In the genomic region with DNA sequence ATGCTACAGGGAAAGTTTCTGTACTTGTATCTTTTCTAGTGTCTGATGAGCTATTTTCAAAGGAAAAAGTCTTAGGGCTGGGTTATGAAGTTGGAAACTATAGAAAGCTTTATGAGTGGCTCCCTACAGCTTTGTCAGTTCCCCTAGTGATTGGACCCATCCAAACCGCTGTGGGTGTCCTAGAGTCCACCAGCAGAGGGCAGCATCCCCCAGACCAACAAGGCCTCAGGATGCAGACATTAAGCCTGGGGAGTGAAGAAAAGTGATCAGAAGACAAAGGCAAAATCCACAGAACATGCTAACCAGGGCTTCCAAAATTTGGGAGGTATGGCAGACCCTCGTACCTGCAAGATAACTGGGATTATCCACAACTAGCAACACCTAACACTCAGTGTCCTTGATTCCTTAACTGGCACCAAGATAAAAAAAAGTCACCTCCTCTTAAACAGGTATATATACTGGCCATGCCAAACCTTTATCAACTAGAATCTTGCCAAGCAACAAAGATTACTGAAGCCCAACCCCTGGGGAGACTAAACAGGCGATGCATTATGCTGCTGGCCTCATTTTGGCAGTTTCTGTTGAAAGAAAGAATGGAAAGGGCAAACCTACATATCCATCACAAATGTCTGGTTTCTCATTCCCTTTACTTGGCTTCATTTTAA, we compare ENCODE assay signal across 8 cellular contexts.
DNase-seq lines count a peak whose midpoint lies in the region; ATAC-seq and TF ChIP-seq lines count a peak whose summit lies in the region.

No MANE protein-coding gene starts in this region.

- no peaks in the 10 kb centered on the region for H3K4me1 ChIP-seq in CD4-positive, alpha-beta memory T cell (ENCODE audit: insufficient read depth, low read length)
- H3K4me1 ChIP-seq in liver (ENCODE audit: control insufficient read depth in 4 of 4, insufficient read depth in 4 of 4, low read length in 3 of 4): peaks cover 0 to 9% (median 5%) of the 10 kb centered on the region in 4 donors

- TF ChIP-seq RAD21 in liver (IDR thresholded peaks at IDR 0.05): peak; percentile 97 to 98

- H3K9ac ChIP-seq in liver (ENCODE audit: low read depth in 1 of 2, low read length in 2 of 2): no peak overlapping the region

- H3K9me3 ChIP-seq in CD4-positive, alpha-beta memory T cell (ENCODE audit: control insufficient read depth in 1 of 2, low read length in 2 of 2): no peaks in the 10 kb centered on the region
- H3K9me3 ChIP-seq in liver (ENCODE audit: control insufficient read depth in 4 of 4, low read length in 3 of 4): no peaks in the 10 kb centered on the region

- peaks cover 4 to 13% of the 10 kb centered on the region in 2 donors for H3K27me3 Mint-ChIP-seq in CD4-positive, alpha-beta memory T cell
- H3K27me3 Mint-ChIP-seq in activated CD4-positive, alpha-beta T cell treated with anti-CD3 and anti-CD28 coated beads, Interleukin-2, amount 10 ng/mL, durations not matched to agents 24 days and 14 days: peaks cover 9% of the 10 kb centered on the region

- intact Hi-C loops in CD4-positive, alpha-beta memory T cell (cut with micrococcal nuclease): loop anchor here (1.0 to 5.0 kb wide), 3 partner anchors 95 to 755 kb away; a partner anchor contains a TSS
- intact Hi-C loops in activated CD4-positive, alpha-beta T cell treated with anti-CD3 and anti-CD28 coated beads, Interleukin-2, amount 10 ng/mL, durations not matched to agents 24 days and 14 days (cut with micrococcal nuclease): loop anchor here (1.0 to 2.0 kb wide), 2 partner anchors 95 to 147 kb away; no protein-coding TSS in a partner anchor

- no peak overlapping the region for H3K4me3 ChIP-seq in CD4-positive, alpha-beta memory T cell (ENCODE audit: low read length in 2 of 2)
- no peak overlapping the region for H3K4me3 ChIP-seq in liver (ENCODE audit: low read depth in 1 of 3, low read length in 3 of 3)

- CTCF ChIA-PET in CD4-positive, alpha-beta memory T cell (lab: Charles Lee; ENCODE audit: partially characterized antibody): interaction anchor here (0.5 to 3.3 kb wide), 19 partner anchors 9 to 758 kb away, joined by 3 to 34 read pairs (median 4); no protein-coding TSS in a partner anchor

- TF ChIP-seq CTCF in liver (IDR thresholded peaks at IDR 0.05; ENCODE audit: low read depth, low read length, missing input control): peak; percentile 94

- no peaks in the 10 kb centered on the region for H3K36me3 Mint-ChIP-seq in CD4-positive, alpha-beta memory T cell
- H3K36me3 Mint-ChIP-seq in activated CD4-positive, alpha-beta T cell treated with anti-CD3 and anti-CD28 coated beads, Interleukin-2, amount 10 ng/mL, durations not matched to agents 24 days and 14 days (ENCODE audit: low read depth): no peaks in the 10 kb centered on the region

- no peaks in the 10 kb centered on the region for H3K36me3 ChIP-seq in CD4-positive, alpha-beta memory T cell (ENCODE audit: insufficient read depth, low read length)
- no peaks in the 10 kb centered on the region for H3K36me3 ChIP-seq in liver (ENCODE audit: control insufficient read depth in 4 of 4, insufficient read depth in 3 of 4, low read depth in 1 of 4, low read length in 3 of 4)

- no peaks in the 10 kb centered on the region for H3K27me3 ChIP-seq in CD4-positive, alpha-beta memory T cell (ENCODE audit: insufficient read depth, low read length)
- no peaks in the 10 kb centered on the region for H3K27me3 ChIP-seq in liver (ENCODE audit: control insufficient read depth in 4 of 4, insufficient read depth in 4 of 4, low read length in 3 of 4)

- DNase-seq in CD4-positive, alpha-beta memory T cell: peak; percentile 34 to 52 (median 43)
- DNase-seq in HCEC 1CT (peak; percentile 65), NCI-H345 treated with DMSO at 0.1 percent for 48 hours (lab: John Stamatoyannopoulos, UW; ENCODE audit: unreplicated experiment) (peak; percentile 14), dedifferentiated amniotic fluid mesenchymal stem cell (ENCODE audit: extremely low spot score) (peak; percentile 80)
- peak; percentile 91 for DNase-seq in activated CD4-positive, alpha-beta T cell treated with anti-CD3 and anti-CD28 coated beads, Interleukin-2, amount 10 ng/mL, durations not matched to agents 24 days and 14 days
- DNase-seq in stimulated activated CD4-positive, alpha-beta T cell treated with anti-CD3 and anti-CD28 coated beads, TNF-alpha, amount 100 ng/mL, for 4 hours (ENCODE audit: low read depth in 3 of 3): peak; percentile 40 to 49 (median 43)

- H3K4me1 Mint-ChIP-seq in CD4-positive, alpha-beta memory T cell: no peaks in the 10 kb centered on the region
- no peaks in the 10 kb centered on the region for H3K4me1 Mint-ChIP-seq in activated CD4-positive, alpha-beta T cell treated with anti-CD3 and anti-CD28 coated beads, Interleukin-2, amount 10 ng/mL, durations not matched to agents 24 days and 14 days

- WGBS in liver: 32% methylated on average over 3 of the region's 3 CpGs

- POLR2A ChIA-PET in CD4-positive, alpha-beta memory T cell (lab: Charles Lee; ENCODE audit: partially characterized antibody): no interaction called here

- no peak for ATAC-seq in GM19023 (IDR thresholded peaks at IDR 0.05; ENCODE audit: unreplicated experiment)

- no peak overlapping the region for H3K27ac ChIP-seq in CD4-positive, alpha-beta memory T cell (ENCODE audit: low read depth, low read length)
- no peak overlapping the region for H3K27ac ChIP-seq in liver (ENCODE audit: low read depth in 1 of 2, low read length in 2 of 2)

- H3K9me3 Mint-ChIP-seq in CD4-positive, alpha-beta memory T cell: no peaks in the 10 kb centered on the region
- H3K9me3 Mint-ChIP-seq in activated CD4-positive, alpha-beta T cell treated with anti-CD3 and anti-CD28 coated beads, Interleukin-2, amount 10 ng/mL, durations not matched to agents 24 days and 14 days: no peaks in the 10 kb centered on the region

- H3K27ac Mint-ChIP-seq in CD4-positive, alpha-beta memory T cell: no peak overlapping the region
- no peak overlapping the region for H3K27ac Mint-ChIP-seq in activated CD4-positive, alpha-beta T cell treated with anti-CD3 and anti-CD28 coated beads, Interleukin-2, amount 10 ng/mL, durations not matched to agents 24 days and 14 days

- H3K4me3 Mint-ChIP-seq in CD4-positive, alpha-beta memory T cell: no peak overlapping the region
- no peak overlapping the region for H3K4me3 Mint-ChIP-seq in activated CD4-positive, alpha-beta T cell treated with anti-CD3 and anti-CD28 coated beads, Interleukin-2, amount 10 ng/mL, durations not matched to agents 24 days and 14 days

TF ChIP-seq in liver, 16 proteins besides CTCF, POLR2A, EP300 and RAD21:
- TF ChIP-seq RXRA (IDR thresholded peaks at IDR 0.05): peak in 1 of 2 donors; percentile 21
- TF ChIP-seq FOXA2 (IDR thresholded peaks at IDR 0.05): no peak

Comparison
In these comparisons a context has a peak if more than half of its experiments do, and no peak if none do; other contexts are left out.
1. DNase-seq: peak in every context shown above with its lines; median percentile 91 in activated CD4-positive, alpha-beta T cell treated with anti-CD3 and anti-CD28 coated beads, Interleukin-2, amount 10 ng/mL, durations not matched to agents 24 days and 14 days; 80 in dedifferentiated amniotic fluid mesenchymal stem cell; 65 in HCEC 1CT; 43 in CD4-positive, alpha-beta memory T cell; 43 in stimulated activated CD4-positive, alpha-beta T cell treated with anti-CD3 and anti-CD28 coated beads, TNF-alpha, amount 100 ng/mL, for 4 hours; 14 in NCI-H345 treated with DMSO at 0.1 percent for 48 hours.